ENCODE assay signal across 8 cellular contexts in genomic region chr6:2841264-2842138, GRCh38. TPM values are rescaled to one million over a fixed set of nuclear protein-coding genes. Genes with fewer than 3 reads are reported as not detected.
DNase-seq lines count a peak whose midpoint lies in the region; ATAC-seq and TF ChIP-seq lines count a peak whose summit lies in the region.

Gene SERPINB1 (minus strand): TSS chr6:2841863. CDS start chr6:2840586, 1,277 bp downstream.

- H3K4me3 ChIP-seq in lower lobe of right lung = peak within 1 kb of the TSS; percentile 59

- H3K36me3 ChIP-seq in lower lobe of right lung = peaks cover 42% of the 10 kb centered on the region

- intact Hi-C loops in lower lobe of right lung (cut with DNase I) = loop anchor here (10.0 kb wide), 1 partner anchor 47 kb away; no protein-coding TSS in a partner anchor

- H3K27me3 ChIP-seq in lower lobe of right lung (ENCODE audit: low read depth) = no peaks in the 10 kb centered on the region

- no peak for TF ChIP-seq CTCF in lower lobe of right lung (IDR thresholded peaks at IDR 0.05)

- H3K9me3 ChIP-seq in lower lobe of right lung = no peaks in the 10 kb centered on the region

- peak within 1 kb of the TSS; percentile 98 for H3K27ac ChIP-seq in lower lobe of right lung

- peak; percentile 91 for DNase-seq in NK-92 treated with Interleukin-12 subunit alpha and Interleukin-12 subunit beta, amount 100 ng/mL, for 24 hours (lab: John Stamatoyannopoulos, UW)
- DNase-seq in NK-92 (lab: John Stamatoyannopoulos, UW; ENCODE audit: unreplicated experiment) (no peak), NCI-H82 treated with DMSO at 0.1 percent for 48 hours (lab: John Stamatoyannopoulos, UW; ENCODE audit: unreplicated experiment) (peak; percentile 69), lower lobe of right lung (peak; percentile 98)
- DNase-seq in activated CD8-positive, alpha-beta memory T cell treated with anti-CD3 and anti-CD28 coated beads for 24 hours = peak; percentile 89
- DNase-seq in effector CD8-positive, alpha-beta T cell (lab: John Stamatoyannopoulos, UW) = peak; percentile 47
- DNase-seq in stimulated activated CD4-positive, alpha-beta T cell treated with anti-CD3 and anti-CD28 coated beads, Interleukin-4, amount 100 ng/mL, for 48 hours (ENCODE audit: low read depth in 2 of 2) = peak; percentile 79 to 85

- ATAC-seq in HG03354 (IDR thresholded peaks at IDR 0.05; ENCODE audit: poor library complexity, severe bottlenecking, unreplicated experiment) = peak; percentile 66
- peak; percentile 94 to 96 for ATAC-seq in lower lobe of right lung

- H3K4me1 ChIP-seq in lower lobe of right lung = peaks cover 57% of the 10 kb centered on the region

RNA-seq across cellular contexts. Expression of gene SERPINB1, which starts in this region (rescaled TPM):
- total RNA-seq in lower lobe of right lung = 125 TPM
